ENCODE assay signal across 1 cellular context in the genomic region with DNA sequence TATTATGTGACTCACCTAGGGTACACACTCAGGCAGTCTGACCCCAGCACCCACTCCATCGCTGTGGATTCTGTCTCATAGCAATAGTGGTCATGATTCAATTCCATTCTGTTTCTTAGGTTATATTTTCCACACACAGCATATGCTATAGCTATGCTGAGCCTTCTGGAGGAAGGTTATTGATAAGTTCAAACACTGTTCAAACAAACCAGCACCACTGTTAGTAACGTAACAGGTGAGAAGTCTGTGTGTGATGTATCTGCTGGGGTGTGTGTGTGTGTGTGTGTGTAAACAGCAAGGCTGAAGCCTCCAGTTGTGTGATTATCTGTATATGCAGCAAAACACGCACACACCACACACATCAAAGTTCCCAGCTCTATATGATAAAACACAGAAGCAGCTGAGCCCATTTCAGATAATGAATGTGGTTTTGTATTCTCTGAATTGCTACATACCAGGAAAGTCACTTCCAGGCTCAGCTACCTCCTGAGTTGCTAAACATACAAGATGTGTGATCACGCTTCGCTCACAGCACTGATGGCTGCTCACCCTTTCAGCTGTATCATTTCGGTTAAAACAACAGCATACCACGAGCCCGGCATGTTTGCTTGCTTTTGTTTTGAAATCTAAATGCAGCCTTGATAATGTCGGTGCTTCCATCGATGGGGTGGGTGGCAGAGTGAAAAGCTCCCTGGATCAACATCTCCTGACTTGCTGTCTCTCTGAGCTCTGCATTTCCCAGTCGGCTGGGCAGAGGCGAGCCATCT.
A peak's percentile ranks its signal among the peaks of the same experiment; 100 is the strongest.
TF ChIP-seq lines count a peak whose summit lies in the region.

No MANE protein-coding gene starts in this region.

TF ChIP-seq in HepG2, 621 proteins besides CTCF, POLR2A, EP300 and RAD21 (continued from another document and continues in another):
- TF ChIP-seq, protein P1, sequence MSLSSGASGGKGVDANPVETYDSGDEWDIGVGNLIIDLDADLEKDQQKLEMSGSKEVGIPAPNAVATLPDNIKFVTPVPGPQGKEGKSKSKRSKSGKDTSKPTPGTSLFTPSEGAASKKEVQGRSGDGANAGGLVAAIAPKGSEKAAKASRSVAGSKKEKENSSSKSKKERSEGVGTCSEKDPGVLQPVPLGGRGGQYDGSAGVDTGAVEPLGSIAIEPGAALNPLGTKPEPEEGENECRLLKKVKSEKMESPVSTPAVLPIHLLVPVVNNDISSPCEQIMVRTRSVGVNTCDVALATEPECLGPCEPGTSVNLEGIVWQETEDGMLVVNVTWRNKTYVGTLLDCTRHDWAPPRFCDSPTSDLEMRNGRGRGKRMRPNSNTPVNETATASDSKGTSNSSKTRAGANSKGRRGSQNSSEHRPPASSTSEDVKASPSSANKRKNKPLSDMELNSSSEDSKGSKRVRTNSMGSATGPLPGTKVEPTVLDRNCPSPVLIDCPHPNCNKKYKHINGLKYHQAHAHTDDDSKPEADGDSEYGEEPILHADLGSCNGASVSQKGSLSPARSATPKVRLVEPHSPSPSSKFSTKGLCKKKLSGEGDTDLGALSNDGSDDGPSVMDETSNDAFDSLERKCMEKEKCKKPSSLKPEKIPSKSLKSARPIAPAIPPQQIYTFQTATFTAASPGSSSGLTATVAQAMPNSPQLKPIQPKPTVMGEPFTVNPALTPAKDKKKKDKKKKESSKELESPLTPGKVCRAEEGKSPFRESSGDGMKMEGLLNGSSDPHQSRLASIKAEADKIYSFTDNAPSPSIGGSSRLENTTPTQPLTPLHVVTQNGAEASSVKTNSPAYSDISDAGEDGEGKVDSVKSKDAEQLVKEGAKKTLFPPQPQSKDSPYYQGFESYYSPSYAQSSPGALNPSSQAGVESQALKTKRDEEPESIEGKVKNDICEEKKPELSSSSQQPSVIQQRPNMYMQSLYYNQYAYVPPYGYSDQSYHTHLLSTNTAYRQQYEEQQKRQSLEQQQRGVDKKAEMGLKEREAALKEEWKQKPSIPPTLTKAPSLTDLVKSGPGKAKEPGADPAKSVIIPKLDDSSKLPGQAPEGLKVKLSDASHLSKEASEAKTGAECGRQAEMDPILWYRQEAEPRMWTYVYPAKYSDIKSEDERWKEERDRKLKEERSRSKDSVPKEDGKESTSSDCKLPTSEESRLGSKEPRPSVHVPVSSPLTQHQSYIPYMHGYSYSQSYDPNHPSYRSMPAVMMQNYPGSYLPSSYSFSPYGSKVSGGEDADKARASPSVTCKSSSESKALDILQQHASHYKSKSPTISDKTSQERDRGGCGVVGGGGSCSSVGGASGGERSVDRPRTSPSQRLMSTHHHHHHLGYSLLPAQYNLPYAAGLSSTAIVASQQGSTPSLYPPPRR (CRISPR knock-in tag; IDR thresholded peaks at IDR 0.05; ENCODE audit: borderline replicate concordance): peak; percentile 75; the same call in 1 of the 2 replicates
- TF ChIP-seq ZNF891 (CRISPR knock-in tag; IDR thresholded peaks at IDR 0.05) (no peak), SIX1 (CRISPR knock-in tag; IDR thresholded peaks at IDR 0.05; ENCODE audit: borderline replicate concordance) (0 out of 2 replicates have a peak, but pooled peaks have one; percentile 37), ZBTB1 (CRISPR knock-in tag; IDR thresholded peaks at IDR 0.05; ENCODE audit: borderline replicate concordance) (no peak), ZNF33A (CRISPR knock-in tag; IDR thresholded peaks at IDR 0.05; ENCODE audit: borderline replicate concordance) (no peak), REL (CRISPR knock-in tag; conservative IDR thresholded peaks at IDR 0.05) (no peak), SCMH1 (CRISPR knock-in tag; IDR thresholded peaks at IDR 0.05; ENCODE audit: borderline replicate concordance) (no peak), ZNF570 (CRISPR knock-in tag; IDR thresholded peaks at IDR 0.05; ENCODE audit: borderline replicate concordance) (no peak), ZNF17 (CRISPR knock-in tag; IDR thresholded peaks at IDR 0.05) (no peak), ONECUT2 (CRISPR knock-in tag; IDR thresholded peaks at IDR 0.05) (no peak), ZIK1 (CRISPR knock-in tag; IDR thresholded peaks at IDR 0.05; ENCODE audit: borderline replicate concordance, low read depth) (no peak), SALL2 (CRISPR knock-in tag; IDR thresholded peaks at IDR 0.05) (no peak), XRCC5 (optimal IDR thresholded peaks at IDR 0.05; ENCODE audit: low read length) (peak; percentile 41), SALL1 (CRISPR knock-in tag; IDR thresholded peaks at IDR 0.05) (peak; percentile 93), HDAC2 (CRISPR knock-in tag; IDR thresholded peaks at IDR 0.05) (peak; percentile 76), SOX6 (IDR thresholded peaks at IDR 0.05) (no peak), SOX6 (CRISPR knock-in tag; IDR thresholded peaks at IDR 0.05) (peak; percentile 95), NFYB (CRISPR knock-in tag; IDR thresholded peaks at IDR 0.05) (no peak), HNRNPH1 (optimal IDR thresholded peaks at IDR 0.05; ENCODE audit: low read depth, low read length) (no peak), BHLHE40 (IDR thresholded peaks at IDR 0.05; ENCODE audit: low read length) (peak; percentile 61; the same call in 1 of the 2 replicates), ZNF709 (CRISPR knock-in tag; IDR thresholded peaks at IDR 0.05) (no peak), TBP (CRISPR knock-in tag; IDR thresholded peaks at IDR 0.05) (no peak)
- TF ChIP-seq, protein P2, sequence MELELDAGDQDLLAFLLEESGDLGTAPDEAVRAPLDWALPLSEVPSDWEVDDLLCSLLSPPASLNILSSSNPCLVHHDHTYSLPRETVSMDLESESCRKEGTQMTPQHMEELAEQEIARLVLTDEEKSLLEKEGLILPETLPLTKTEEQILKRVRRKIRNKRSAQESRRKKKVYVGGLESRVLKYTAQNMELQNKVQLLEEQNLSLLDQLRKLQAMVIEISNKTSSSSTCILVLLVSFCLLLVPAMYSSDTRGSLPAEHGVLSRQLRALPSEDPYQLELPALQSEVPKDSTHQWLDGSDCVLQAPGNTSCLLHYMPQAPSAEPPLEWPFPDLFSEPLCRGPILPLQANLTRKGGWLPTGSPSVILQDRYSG (CRISPR knock-in tag; IDR thresholded peaks at IDR 0.05): no peak
- TF ChIP-seq, protein P3, sequence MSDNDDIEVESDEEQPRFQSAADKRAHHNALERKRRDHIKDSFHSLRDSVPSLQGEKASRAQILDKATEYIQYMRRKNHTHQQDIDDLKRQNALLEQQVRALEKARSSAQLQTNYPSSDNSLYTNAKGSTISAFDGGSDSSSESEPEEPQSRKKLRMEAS (IDR thresholded peaks at IDR 0.05): peak; percentile 66
- TF ChIP-seq, protein P4, sequence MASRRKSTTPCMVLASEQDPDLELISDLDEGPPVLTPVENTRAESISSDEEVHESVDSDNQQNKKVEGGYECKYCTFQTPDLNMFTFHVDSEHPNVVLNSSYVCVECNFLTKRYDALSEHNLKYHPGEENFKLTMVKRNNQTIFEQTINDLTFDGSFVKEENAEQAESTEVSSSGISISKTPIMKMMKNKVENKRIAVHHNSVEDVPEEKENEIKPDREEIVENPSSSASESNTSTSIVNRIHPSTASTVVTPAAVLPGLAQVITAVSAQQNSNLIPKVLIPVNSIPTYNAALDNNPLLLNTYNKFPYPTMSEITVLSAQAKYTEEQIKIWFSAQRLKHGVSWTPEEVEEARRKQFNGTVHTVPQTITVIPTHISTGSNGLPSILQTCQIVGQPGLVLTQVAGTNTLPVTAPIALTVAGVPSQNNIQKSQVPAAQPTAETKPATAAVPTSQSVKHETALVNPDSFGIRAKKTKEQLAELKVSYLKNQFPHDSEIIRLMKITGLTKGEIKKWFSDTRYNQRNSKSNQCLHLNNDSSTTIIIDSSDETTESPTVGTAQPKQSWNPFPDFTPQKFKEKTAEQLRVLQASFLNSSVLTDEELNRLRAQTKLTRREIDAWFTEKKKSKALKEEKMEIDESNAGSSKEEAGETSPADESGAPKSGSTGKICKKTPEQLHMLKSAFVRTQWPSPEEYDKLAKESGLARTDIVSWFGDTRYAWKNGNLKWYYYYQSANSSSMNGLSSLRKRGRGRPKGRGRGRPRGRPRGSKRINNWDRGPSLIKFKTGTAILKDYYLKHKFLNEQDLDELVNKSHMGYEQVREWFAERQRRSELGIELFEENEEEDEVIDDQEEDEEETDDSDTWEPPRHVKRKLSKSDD (CRISPR knock-in tag; IDR thresholded peaks at IDR 0.05; ENCODE audit: low read depth): 0 out of 2 replicates have a peak, but pooled peaks have one; percentile 33
- TF ChIP-seq, protein P5, sequence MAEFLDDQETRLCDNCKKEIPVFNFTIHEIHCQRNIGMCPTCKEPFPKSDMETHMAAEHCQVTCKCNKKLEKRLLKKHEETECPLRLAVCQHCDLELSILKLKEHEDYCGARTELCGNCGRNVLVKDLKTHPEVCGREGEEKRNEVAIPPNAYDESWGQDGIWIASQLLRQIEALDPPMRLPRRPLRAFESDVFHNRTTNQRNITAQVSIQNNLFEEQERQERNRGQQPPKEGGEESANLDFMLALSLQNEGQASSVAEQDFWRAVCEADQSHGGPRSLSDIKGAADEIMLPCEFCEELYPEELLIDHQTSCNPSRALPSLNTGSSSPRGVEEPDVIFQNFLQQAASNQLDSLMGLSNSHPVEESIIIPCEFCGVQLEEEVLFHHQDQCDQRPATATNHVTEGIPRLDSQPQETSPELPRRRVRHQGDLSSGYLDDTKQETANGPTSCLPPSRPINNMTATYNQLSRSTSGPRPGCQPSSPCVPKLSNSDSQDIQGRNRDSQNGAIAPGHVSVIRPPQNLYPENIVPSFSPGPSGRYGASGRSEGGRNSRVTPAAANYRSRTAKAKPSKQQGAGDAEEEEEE (CRISPR knock-in tag; IDR thresholded peaks at IDR 0.05; ENCODE audit: borderline replicate concordance): no peak
- TF ChIP-seq, protein P6, sequence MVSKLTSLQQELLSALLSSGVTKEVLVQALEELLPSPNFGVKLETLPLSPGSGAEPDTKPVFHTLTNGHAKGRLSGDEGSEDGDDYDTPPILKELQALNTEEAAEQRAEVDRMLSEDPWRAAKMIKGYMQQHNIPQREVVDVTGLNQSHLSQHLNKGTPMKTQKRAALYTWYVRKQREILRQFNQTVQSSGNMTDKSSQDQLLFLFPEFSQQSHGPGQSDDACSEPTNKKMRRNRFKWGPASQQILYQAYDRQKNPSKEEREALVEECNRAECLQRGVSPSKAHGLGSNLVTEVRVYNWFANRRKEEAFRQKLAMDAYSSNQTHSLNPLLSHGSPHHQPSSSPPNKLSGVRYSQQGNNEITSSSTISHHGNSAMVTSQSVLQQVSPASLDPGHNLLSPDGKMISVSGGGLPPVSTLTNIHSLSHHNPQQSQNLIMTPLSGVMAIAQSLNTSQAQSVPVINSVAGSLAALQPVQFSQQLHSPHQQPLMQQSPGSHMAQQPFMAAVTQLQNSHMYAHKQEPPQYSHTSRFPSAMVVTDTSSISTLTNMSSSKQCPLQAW (CRISPR knock-in tag; IDR thresholded peaks at IDR 0.05): peak; percentile 21; the same call in 1 of the 2 replicates
- TF ChIP-seq, protein P7, sequence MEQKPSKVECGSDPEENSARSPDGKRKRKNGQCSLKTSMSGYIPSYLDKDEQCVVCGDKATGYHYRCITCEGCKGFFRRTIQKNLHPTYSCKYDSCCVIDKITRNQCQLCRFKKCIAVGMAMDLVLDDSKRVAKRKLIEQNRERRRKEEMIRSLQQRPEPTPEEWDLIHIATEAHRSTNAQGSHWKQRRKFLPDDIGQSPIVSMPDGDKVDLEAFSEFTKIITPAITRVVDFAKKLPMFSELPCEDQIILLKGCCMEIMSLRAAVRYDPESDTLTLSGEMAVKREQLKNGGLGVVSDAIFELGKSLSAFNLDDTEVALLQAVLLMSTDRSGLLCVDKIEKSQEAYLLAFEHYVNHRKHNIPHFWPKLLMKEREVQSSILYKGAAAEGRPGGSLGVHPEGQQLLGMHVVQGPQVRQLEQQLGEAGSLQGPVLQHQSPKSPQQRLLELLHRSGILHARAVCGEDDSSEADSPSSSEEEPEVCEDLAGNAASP (CRISPR knock-in tag; IDR thresholded peaks at IDR 0.05; ENCODE audit: borderline replicate concordance): peak; percentile 43; the same call in 1 of the 2 replicates
- TF ChIP-seq, protein P8, sequence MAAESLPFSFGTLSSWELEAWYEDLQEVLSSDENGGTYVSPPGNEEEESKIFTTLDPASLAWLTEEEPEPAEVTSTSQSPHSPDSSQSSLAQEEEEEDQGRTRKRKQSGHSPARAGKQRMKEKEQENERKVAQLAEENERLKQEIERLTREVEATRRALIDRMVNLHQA (CRISPR knock-in tag; IDR thresholded peaks at IDR 0.05): no peak
- TF ChIP-seq, protein P9, sequence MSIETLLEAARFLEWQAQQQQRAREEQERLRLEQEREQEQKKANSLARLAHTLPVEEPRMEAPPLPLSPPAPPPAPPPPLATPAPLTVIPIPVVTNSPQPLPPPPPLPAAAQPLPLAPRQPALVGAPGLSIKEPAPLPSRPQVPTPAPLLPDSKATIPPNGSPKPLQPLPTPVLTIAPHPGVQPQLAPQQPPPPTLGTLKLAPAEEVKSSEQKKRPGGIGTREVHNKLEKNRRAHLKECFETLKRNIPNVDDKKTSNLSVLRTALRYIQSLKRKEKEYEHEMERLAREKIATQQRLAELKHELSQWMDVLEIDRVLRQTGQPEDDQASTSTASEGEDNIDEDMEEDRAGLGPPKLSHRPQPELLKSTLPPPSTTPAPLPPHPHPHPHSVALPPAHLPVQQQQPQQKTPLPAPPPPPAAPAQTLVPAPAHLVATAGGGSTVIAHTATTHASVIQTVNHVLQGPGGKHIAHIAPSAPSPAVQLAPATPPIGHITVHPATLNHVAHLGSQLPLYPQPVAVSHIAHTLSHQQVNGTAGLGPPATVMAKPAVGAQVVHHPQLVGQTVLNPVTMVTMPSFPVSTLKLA (IDR thresholded peaks at IDR 0.05): peak; percentile 64
- TF ChIP-seq, protein P10, sequence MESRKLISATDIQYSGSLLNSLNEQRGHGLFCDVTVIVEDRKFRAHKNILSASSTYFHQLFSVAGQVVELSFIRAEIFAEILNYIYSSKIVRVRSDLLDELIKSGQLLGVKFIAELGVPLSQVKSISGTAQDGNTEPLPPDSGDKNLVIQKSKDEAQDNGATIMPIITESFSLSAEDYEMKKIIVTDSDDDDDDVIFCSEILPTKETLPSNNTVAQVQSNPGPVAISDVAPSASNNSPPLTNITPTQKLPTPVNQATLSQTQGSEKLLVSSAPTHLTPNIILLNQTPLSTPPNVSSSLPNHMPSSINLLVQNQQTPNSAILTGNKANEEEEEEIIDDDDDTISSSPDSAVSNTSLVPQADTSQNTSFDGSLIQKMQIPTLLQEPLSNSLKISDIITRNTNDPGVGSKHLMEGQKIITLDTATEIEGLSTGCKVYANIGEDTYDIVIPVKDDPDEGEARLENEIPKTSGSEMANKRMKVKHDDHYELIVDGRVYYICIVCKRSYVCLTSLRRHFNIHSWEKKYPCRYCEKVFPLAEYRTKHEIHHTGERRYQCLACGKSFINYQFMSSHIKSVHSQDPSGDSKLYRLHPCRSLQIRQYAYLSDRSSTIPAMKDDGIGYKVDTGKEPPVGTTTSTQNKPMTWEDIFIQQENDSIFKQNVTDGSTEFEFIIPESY (CRISPR knock-in tag; IDR thresholded peaks at IDR 0.05): peak; percentile 54; the same call in 1 of the 2 replicates
- TF ChIP-seq, protein P11, sequence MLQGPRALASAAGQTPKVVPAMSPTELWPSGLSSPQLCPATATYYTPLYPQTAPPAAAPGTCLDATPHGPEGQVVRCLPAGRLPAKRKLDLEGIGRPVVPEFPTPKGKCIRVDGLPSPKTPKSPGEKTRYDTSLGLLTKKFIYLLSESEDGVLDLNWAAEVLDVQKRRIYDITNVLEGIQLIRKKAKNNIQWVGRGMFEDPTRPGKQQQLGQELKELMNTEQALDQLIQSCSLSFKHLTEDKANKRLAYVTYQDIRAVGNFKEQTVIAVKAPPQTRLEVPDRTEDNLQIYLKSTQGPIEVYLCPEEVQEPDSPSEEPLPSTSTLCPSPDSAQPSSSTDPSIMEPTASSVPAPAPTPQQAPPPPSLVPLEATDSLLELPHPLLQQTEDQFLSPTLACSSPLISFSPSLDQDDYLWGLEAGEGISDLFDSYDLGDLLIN (CRISPR knock-in tag; IDR thresholded peaks at IDR 0.05; ENCODE audit: borderline replicate concordance): no peak
